ENCODE assay signal across 11 cellular contexts in genomic region chr10:62582804-62583208, GRCh38.
A peak's percentile ranks its signal among the peaks of the same experiment; 100 is the strongest.
DNase-seq lines count a peak whose midpoint lies in the region; ATAC-seq and TF ChIP-seq lines count a peak whose summit lies in the region.
"Had no signal": no experiment of that assay in that cellular context is flagged by ENCODE, and none has a peak within 500 bp of the region (broad histone marks: within the 10 kb centered on the region; RNA-seq: fewer than 3 reads in every experiment).

No MANE protein-coding gene starts in this region.

- H3K23ac ChIP-seq in IMR-90 (ENCODE audit: low read depth, low read length) = peak overlapping the region; percentile 82

- H3K4me3 Mint-ChIP-seq in dendritic cell treated with granulocyte-macrophage colony-stimulating factor and Interleukin-4, amounts not matched to agents 40 ng/mL and 50 ng/mL, for 4 days = peak overlapping the region; percentile 13
- no peak overlapping the region for H3K4me3 Mint-ChIP-seq in progenitor cell of endocrine pancreas (ENCODE audit: low read depth)
- no peak overlapping the region for H3K4me3 Mint-ChIP-seq in Caco-2 (ENCODE audit: unreplicated experiment)
- H3K4me3 Mint-ChIP-seq: stimulated activated naive CD8-positive, alpha-beta T cell treated with anti-CD3 and anti-CD28 coated beads, Interleukin-15, Interleukin-2, amounts not matched to agents 100 ng/mL and 50 ng/mL, for 24 hours had no signal

- peak overlapping the region; percentile 99 for H3K18ac ChIP-seq in IMR-90 (ENCODE audit: low read depth, low read length)

- no peaks in the 10 kb centered on the region for H3K36me3 Mint-ChIP-seq in dendritic cell treated with granulocyte-macrophage colony-stimulating factor and Interleukin-4, amounts not matched to agents 40 ng/mL and 50 ng/mL, for 4 days (ENCODE audit: low read depth)
- H3K36me3 Mint-ChIP-seq in progenitor cell of endocrine pancreas (ENCODE audit: insufficient read depth) (no peaks in the 10 kb centered on the region), Caco-2 (ENCODE audit: insufficient read depth, unreplicated experiment) (no peaks in the 10 kb centered on the region)

- peak overlapping the region; percentile 48 for H2AFZ ChIP-seq in IMR-90 (replicated peaks; ENCODE audit: low read length, poor library complexity)

- TF ChIP-seq CTCF in IMR-90 (conservative IDR thresholded peaks at IDR 0.05; ENCODE audit: low read depth, low read length) (no peak), lower leg skin (IDR thresholded peaks at IDR 0.05) (no peak), tibial nerve (IDR thresholded peaks at IDR 0.05) (no peak), progenitor cell of endocrine pancreas (IDR thresholded peaks at IDR 0.05; ENCODE audit: unreplicated experiment) (no peak), Caco-2 (IDR thresholded peaks at IDR 0.05; ENCODE audit: insufficient read depth in 1 of 2, low read depth in 1 of 2, low read length in 1 of 2, severe bottlenecking in 1 of 2, unreplicated experiment in 1 of 2) (no peak)

- peak overlapping the region; percentile 11 for H2AK9ac ChIP-seq in IMR-90 (replicated peaks; ENCODE audit: low read depth, low read length, poor library complexity)

- H3K36me3 ChIP-seq in IMR-90 (ENCODE audit: control insufficient read depth, insufficient read depth, low read length) (no peaks in the 10 kb centered on the region), tibial nerve (no peaks in the 10 kb centered on the region), Caco-2 (ENCODE audit: control insufficient read depth, insufficient read depth, low read length) (no peaks in the 10 kb centered on the region)

- no peaks in the 10 kb centered on the region for H4K20me1 ChIP-seq in IMR-90 (ENCODE audit: insufficient read depth, low read length)

- dilution Hi-C loops in IMR-90 (cut with HindIII; ENCODE audit: low sequenced_read_pairs, unreplicated experiment) = no loop called here

- H2BK5ac ChIP-seq in IMR-90 (ENCODE audit: low read depth, low read length, poor library complexity, severe bottlenecking) = peak overlapping the region; percentile 99

- CTCF ChIA-PET in IMR-90 (lab: Yijun Ruan, JAX) = interaction anchor here (0.7 to 1.6 kb wide), 4 partner anchors 26 to 574 kb away, joined by 3 to 5 read pairs (median 4); no protein-coding TSS in a partner anchor
- CTCF ChIA-PET in Caco-2 (lab: Charles Lee) = no interaction called here

- H3K9me3 ChIP-seq in IMR-90 (ENCODE audit: control insufficient read depth, insufficient read depth, low read length) = no peaks in the 10 kb centered on the region
- no peaks in the 10 kb centered on the region for H3K9me3 ChIP-seq in tibial nerve
- H3K9me3 ChIP-seq in Caco-2 = no peaks in the 10 kb centered on the region

- H2AK5ac ChIP-seq in IMR-90 (ENCODE audit: low read depth, low read length) = 0 out of 2 replicates have a peak overlapping the region, but pooled peaks have one; percentile 39

- in situ Hi-C loops in IMR-90 (cut with MboI; ENCODE audit: low sequenced_read_pairs) = loop anchor here (25.0 kb wide), 1 partner anchor 546 kb away; no protein-coding TSS in a partner anchor

- H4K5ac ChIP-seq in IMR-90 (ENCODE audit: low read depth, low read length) = peak overlapping the region; percentile 88

- peak overlapping the region; percentile 99 for H4K91ac ChIP-seq in IMR-90 (ENCODE audit: insufficient read depth, low read depth, low read length)

- H3K4me3 ChIP-seq in IMR-90 (ENCODE audit: insufficient read depth, low read depth, low read length) = no peak overlapping the region
- no peak overlapping the region for H3K4me3 ChIP-seq in lower leg skin (ENCODE audit: low read depth, poor library complexity, severe bottlenecking)
- H3K4me3 ChIP-seq in tibial nerve = no peak overlapping the region
- no peak overlapping the region for H3K4me3 ChIP-seq in Caco-2 (ENCODE audit: low read depth, low read length)

- peak overlapping the region; percentile 95; the same call in 1 of the 3 replicates for H2BK15ac ChIP-seq in IMR-90 (ENCODE audit: low read depth, low read length)

- peak overlapping the region; percentile 73 for H3K4me2 ChIP-seq in IMR-90 (ENCODE audit: low read depth, low read length)

- peak overlapping the region; percentile 88 to 90 for H4K8ac ChIP-seq in IMR-90 (ENCODE audit: low read depth in 2 of 2, low read length in 2 of 2)

- WGBS in IMR-90 (ENCODE audit: extremely low coverage in 2 of 2, insufficient read length in 1 of 2), 2 experiments = no CpG with 5 or more reads among the region's 7 CpGs
- 29 to 53% methylated on average over 7 of the region's 7 CpGs for WGBS in lower leg skin, 2 donors
- WGBS in tibial nerve, 2 donors = 36 to 50% methylated on average over 7 of the region's 7 CpGs

- H3K27me3 ChIP-seq in IMR-90 (ENCODE audit: control insufficient read depth, insufficient read depth, low read length) (no peaks in the 10 kb centered on the region), tibial nerve (no peaks in the 10 kb centered on the region), Caco-2 (replicated peaks; ENCODE audit: control insufficient read depth, insufficient read depth, low read length) (no peaks in the 10 kb centered on the region; the same call in 1 of the 2 replicates)

- H3K27ac ChIP-seq in IMR-90 (ENCODE audit: insufficient read depth, low read length) (peak overlapping the region; percentile 69), tibial nerve (peak overlapping the region in 3 of 4 donors; percentile 24 to 77 (median 75))

- peak; percentile 82 for ATAC-seq in IMR-90 (ENCODE audit: low read depth)

- intact Hi-C loops in IMR-90 (cut with micrococcal nuclease) (no loop called here), lower leg skin (cut with DNase I; ENCODE audit: low total_unique reads) (no loop called here), Caco-2 (cut with micrococcal nuclease; ENCODE audit: unreplicated experiment) (no loop called here)
- intact Hi-C loops in dendritic cell treated with granulocyte-macrophage colony-stimulating factor and Interleukin-4, amounts not matched to agents 40 ng/mL and 50 ng/mL, for 4 days (cut with micrococcal nuclease) = loop anchor here (5.0 kb wide), 2 partner anchors 36 to 276 kb away; no protein-coding TSS in a partner anchor

- peak overlapping the region; percentile 92 for H3K4ac ChIP-seq in IMR-90 (ENCODE audit: low read depth, low read length)

- TF ChIP-seq POLR2A in IMR-90 (IDR thresholded peaks at IDR 0.05; ENCODE audit: low read depth, low read length) (no peak), lower leg skin (IDR thresholded peaks at IDR 0.05) (no peak), tibial nerve (IDR thresholded peaks at IDR 0.05) (no peak)

- H3K9me1 ChIP-seq in IMR-90 (ENCODE audit: insufficient read depth, low read length) = peaks cover 17% of the 10 kb centered on the region

- peak overlapping the region; percentile 80 for H3K27ac Mint-ChIP-seq in dendritic cell treated with granulocyte-macrophage colony-stimulating factor and Interleukin-4, amounts not matched to agents 40 ng/mL and 50 ng/mL, for 4 days
- H3K27ac Mint-ChIP-seq in progenitor cell of endocrine pancreas (no peak overlapping the region), Caco-2 (ENCODE audit: unreplicated experiment) (no peak overlapping the region)
- H3K27ac Mint-ChIP-seq: stimulated activated naive CD8-positive, alpha-beta T cell treated with anti-CD3 and anti-CD28 coated beads, Interleukin-15, Interleukin-2, amounts not matched to agents 100 ng/mL and 50 ng/mL, for 24 hours had no signal

- TF ChIP-seq RAD21 in IMR-90 (IDR thresholded peaks at IDR 0.05; ENCODE audit: low read length) = no peak

- H3K27me3 Mint-ChIP-seq in dendritic cell treated with granulocyte-macrophage colony-stimulating factor and Interleukin-4, amounts not matched to agents 40 ng/mL and 50 ng/mL, for 4 days = peaks cover 2% of the 10 kb centered on the region
- H3K27me3 Mint-ChIP-seq in progenitor cell of endocrine pancreas = peaks cover 2% of the 10 kb centered on the region
- H3K27me3 Mint-ChIP-seq in Caco-2 (ENCODE audit: insufficient read depth, unreplicated experiment) = peaks cover 23% of the 10 kb centered on the region

- peak overlapping the region; percentile 92 for H2BK20ac ChIP-seq in IMR-90 (ENCODE audit: low read depth, low read length)

- peak; percentile 56 to 66 for TF ChIP-seq EP300 in tibial nerve (IDR thresholded peaks at IDR 0.05)

- H3K9ac ChIP-seq in IMR-90 (ENCODE audit: low read depth, low read length) = no peak overlapping the region

- H3K14ac ChIP-seq in IMR-90 (replicated peaks; ENCODE audit: low read depth, low read length) = peak overlapping the region; percentile 74

- DNase-seq in IMR-90 (peak; percentile 98), lower leg skin (ENCODE audit: low spot score in 2 of 2) (peak; percentile 80 to 95), tibial nerve (ENCODE audit: low spot score in 2 of 2) (peak; percentile 55 to 63), progenitor cell of endocrine pancreas (ENCODE audit: low spot score, unreplicated experiment) (no peak), NCI-H748 (lab: John Stamatoyannopoulos, UW; ENCODE audit: unreplicated experiment) (no peak), DMS 273 treated with DMSO at 0.1 percent for 48 hours (lab: John Stamatoyannopoulos, UW) (no peak), Caco-2 (no peak)
- DNase-seq: activated effector memory CD4-positive, alpha-beta T cell treated with Interleukin-2 at 50 U/mL for 16 hours; head of caudate nucleus had no signal

- H3K56ac ChIP-seq in IMR-90 (ENCODE audit: extremely low read depth, insufficient read depth, low read length) = peak overlapping the region; percentile 89

- POLR2A ChIA-PET in IMR-90 (lab: Charles Lee; ENCODE audit: unreplicated experiment) = no interaction called here
- POLR2A ChIA-PET in Caco-2 (lab: Charles Lee) = no interaction called here

- no peaks in the 10 kb centered on the region for H3K9me3 Mint-ChIP-seq in dendritic cell treated with granulocyte-macrophage colony-stimulating factor and Interleukin-4, amounts not matched to agents 40 ng/mL and 50 ng/mL, for 4 days
- peaks cover under 1% of the 10 kb centered on the region for H3K9me3 Mint-ChIP-seq in progenitor cell of endocrine pancreas (ENCODE audit: low read depth)
- no peaks in the 10 kb centered on the region for H3K9me3 Mint-ChIP-seq in Caco-2 (ENCODE audit: unreplicated experiment)
- H3K9me3 Mint-ChIP-seq: stimulated activated naive CD8-positive, alpha-beta T cell treated with anti-CD3 and anti-CD28 coated beads, Interleukin-15, Interleukin-2, amounts not matched to agents 100 ng/mL and 50 ng/mL, for 24 hours had no signal

- H3K4me1 Mint-ChIP-seq in dendritic cell treated with granulocyte-macrophage colony-stimulating factor and Interleukin-4, amounts not matched to agents 40 ng/mL and 50 ng/mL, for 4 days (ENCODE audit: low read depth) = peaks cover 62% of the 10 kb centered on the region
- no peaks in the 10 kb centered on the region for H3K4me1 Mint-ChIP-seq in progenitor cell of endocrine pancreas (ENCODE audit: low read depth)
- H3K4me1 Mint-ChIP-seq in Caco-2 (ENCODE audit: low read depth, unreplicated experiment) = no peaks in the 10 kb centered on the region

- H3K4me1 ChIP-seq in IMR-90 (ENCODE audit: control insufficient read depth, insufficient read depth, low read length) = peaks cover 33% of the 10 kb centered on the region
- H3K4me1 ChIP-seq in tibial nerve = peaks cover 0 to 43% (median 0%) of the 10 kb centered on the region in 4 donors
- H3K4me1 ChIP-seq in Caco-2 = no peaks in the 10 kb centered on the region

- peak overlapping the region; percentile 94 for H2BK120ac ChIP-seq in IMR-90 (ENCODE audit: low read depth, low read length)

- H3K79me1 ChIP-seq in IMR-90 (ENCODE audit: low read depth in 1 of 2, low read length in 2 of 2) = no peaks in the 10 kb centered on the region

- BruUV-seq in IMR-90 (replicated peaks; lab: Mats Ljungman, UMichigan) = no TSS peak
- BruUV-seq in Caco-2 (replicated peaks; lab: Mats Ljungman, UMichigan) = no TSS peak

Comparison
In these comparisons a context has a peak if more than half of its experiments do, and no peak if none do; other contexts are left out.
1. DNase-seq: peak in IMR-90 (single experiment), lower leg skin (2 of 2) and tibial nerve (2 of 2); none in progenitor cell of endocrine pancreas (single experiment), NCI-H748 (single experiment), DMS 273 treated with DMSO at 0.1 percent for 48 hours (single experiment) and Caco-2 (0 of 2).